ENCODE assay signal across 20 cellular contexts in genomic region chr6:150992682-150993081, GRCh38.
DNase-seq lines count a peak whose midpoint lies in the region; ATAC-seq and TF ChIP-seq lines count a peak whose summit lies in the region.
"Had no signal": no experiment of that assay in that cellular context is flagged by ENCODE, and none has a peak within 500 bp of the region (broad histone marks: within the 10 kb centered on the region; RNA-seq: fewer than 3 reads in every experiment).

No MANE protein-coding gene starts in this region.

- H3K27me3 ChIP-seq in H9 (ENCODE audit: insufficient read depth, low read length) = no peaks in the 10 kb centered on the region
- H3K27me3 ChIP-seq in osteoblast (ENCODE audit: insufficient read depth, low read length) = no peaks in the 10 kb centered on the region

- no peaks in the 10 kb centered on the region for H3K23me2 ChIP-seq in H9 (ENCODE audit: insufficient read length, low read depth, low read length, poor library complexity, severe bottlenecking)

- H3K79me2 ChIP-seq in H9 (ENCODE audit: insufficient read depth, low read length) = no peaks in the 10 kb centered on the region
- no peaks in the 10 kb centered on the region for H3K79me2 ChIP-seq in osteoblast (ENCODE audit: insufficient read depth, low read length)

- peaks cover 13 to 41% (median 13%) of the 10 kb centered on the region in 3 experiments; a peak in 6 of 7 replicates for H3K36me3 Mint-ChIP-seq in H9 (ENCODE audit: insufficient read depth in 1 of 3, low read depth in 3 of 3)

- H2BK15ac ChIP-seq in H9 (ENCODE audit: low read depth, low read length) = no peak overlapping the region

- H3K36me3 ChIP-seq in osteoblast (ENCODE audit: insufficient read depth, low read length) = peaks cover 24% of the 10 kb centered on the region

- H3K27ac ChIP-seq in H9 (ENCODE audit: insufficient read length, low read depth, low read length) (no peak overlapping the region), osteoblast (ENCODE audit: low read depth, low read length) (peak overlapping the region; percentile 29)

- H3K4me3 ChIP-seq in osteoblast (ENCODE audit: insufficient read depth, low read length) = no peak overlapping the region
- H3K4me3 ChIP-seq: HAP-1 had no signal

- H3K56ac ChIP-seq in H9 (ENCODE audit: insufficient read length, low read depth, low read length) = no peak overlapping the region

- H3K9ac ChIP-seq in H9 (ENCODE audit: extremely low read depth, insufficient read length, low read length) = no peak overlapping the region

- DNase-seq in DMS79 treated with DMSO at 0.1 percent for 48 hours (lab: John Stamatoyannopoulos, UW) (peak; percentile 82), H9 (no peak), fibroblast of gingiva (ENCODE audit: low read depth) (peak; percentile 46), osteoblast (ENCODE audit: insufficient read length, low spot score, missing footprints) (peak; percentile 79), DMS153 (lab: John Stamatoyannopoulos, UW) (no peak), NCI-H526 treated with DMSO at 0.1 percent for 48 hours (lab: John Stamatoyannopoulos, UW) (no peak)
- DNase-seq: GF-D8, MM.1S, NCI-H1092, NCI-H2081, NCI-H510A treated with DMSO at 0.1 percent for 48 hours, NCI-H82, OCI-M1, RPMI8226, SIG-M5, T-helper 1 cell had no signal

- H3K79me1 ChIP-seq in H9 (ENCODE audit: insufficient read depth, low read depth, low read length, poor library complexity, severe bottlenecking) = no peaks in the 10 kb centered on the region

- H4K91ac ChIP-seq in H9 (ENCODE audit: insufficient read length, low read depth, low read length) = no peak overlapping the region

- H4K8ac ChIP-seq in H9 (replicated peaks; ENCODE audit: insufficient read length, low read depth, low read length) = no peak overlapping the region

- H3K4me2 ChIP-seq in H9 (ENCODE audit: insufficient read depth, insufficient read length, low read length) (no peak overlapping the region), osteoblast (ENCODE audit: insufficient read depth, low read length) (peak overlapping the region; percentile 28)

- no CpG with 5 or more reads among the region's 5 CpGs for WGBS in H9 (ENCODE audit: extremely low coverage, insufficient read length, low lambda C conversion rate)

- no peak for ATAC-seq in GM21737 (IDR thresholded peaks at IDR 0.05; ENCODE audit: unreplicated experiment)
- ATAC-seq in SK-N-SH treated with all-trans-retinoic acid at 6 μM for 48 hours = no peak

- H2BK120ac ChIP-seq in H9 (ENCODE audit: low read depth, low read length, poor library complexity, severe bottlenecking) = no peak overlapping the region

- H3K9me3 Mint-ChIP-seq in H9 = no peaks in the 10 kb centered on the region

- no peak overlapping the region for H2AK5ac ChIP-seq in H9 (ENCODE audit: insufficient read length, low read length)

- no peak overlapping the region for H3K14ac ChIP-seq in H9 (ENCODE audit: insufficient read depth, low read length)

- H3T11ph ChIP-seq in H9 (ENCODE audit: low read length) = no peak overlapping the region

- peaks cover 9 to 10% of the 10 kb centered on the region in 2 experiments for H3K4me1 Mint-ChIP-seq in H9
- H3K4me1 Mint-ChIP-seq: B cell had no signal

- no peak overlapping the region for H3K4ac ChIP-seq in H9 (ENCODE audit: low read depth, low read length)

- H3K9me3 ChIP-seq in H9 (ENCODE audit: control insufficient read depth, low read depth, low read length) (no peaks in the 10 kb centered on the region), osteoblast (ENCODE audit: low read depth, low read length) (no peaks in the 10 kb centered on the region)
- H3K9me3 ChIP-seq: HAP-1 had no signal

- H3K18ac ChIP-seq in H9 (ENCODE audit: insufficient read length, low read depth, low read length) = no peak overlapping the region

- H2BK20ac ChIP-seq in H9 (ENCODE audit: low read depth, low read length, poor library complexity, severe bottlenecking) = no peak overlapping the region

- H3K27me3 Mint-ChIP-seq in H9 (ENCODE audit: low read depth) = no peaks in the 10 kb centered on the region
- H3K27me3 Mint-ChIP-seq: B cell had no signal

- TF ChIP-seq CTCF in H9 (conservative IDR thresholded peaks at IDR 0.05) (no peak), osteoblast (IDR thresholded peaks at IDR 0.05; ENCODE audit: extremely low read depth, low read depth, low read length) (no peak)

- H2BK5ac ChIP-seq in H9 (ENCODE audit: insufficient read length, low read length) = no peak overlapping the region

- no peak overlapping the region for H3K23ac ChIP-seq in H9 (ENCODE audit: insufficient read length, low read depth, low read length)

- H4K5ac ChIP-seq in H9 (ENCODE audit: insufficient read length, low read depth, low read length) = no peak overlapping the region

- H2BK12ac ChIP-seq in H9 (ENCODE audit: insufficient read length, low read depth, low read length) = no peak overlapping the region

- H4K20me1 ChIP-seq in H9 (ENCODE audit: control insufficient read depth, insufficient read depth, insufficient read length) (no peaks in the 10 kb centered on the region), osteoblast (ENCODE audit: insufficient read depth, low read length) (no peaks in the 10 kb centered on the region)

- H3K4me1 ChIP-seq in H9 (ENCODE audit: insufficient read depth, low read length) = no peaks in the 10 kb centered on the region
- peaks cover 9% of the 10 kb centered on the region for H3K4me1 ChIP-seq in osteoblast (ENCODE audit: insufficient read depth, low read length)
- H3K4me1 ChIP-seq: HAP-1 had no signal

- H2AFZ ChIP-seq in H9 (ENCODE audit: low read length) (no peak overlapping the region), osteoblast (ENCODE audit: low read length) (no peak overlapping the region)

- no peak overlapping the region for H3K4me3 Mint-ChIP-seq in H9
- H3K4me3 Mint-ChIP-seq: B cell had no signal

- H3K27ac Mint-ChIP-seq in H9 = peak overlapping the region in 2 of 3 experiments; percentile 6 to 72; a peak in 3 of 7 replicates
- H3K27ac Mint-ChIP-seq: B cell had no signal

TF ChIP-seq in SK-N-SH treated with all-trans-retinoic acid at 6 μM for 48 hours, 23 proteins besides CTCF, POLR2A, EP300 and RAD21:
- no peak for TF ChIP-seq ZFP30 (CRISPR knock-in tag; IDR thresholded peaks at IDR 0.05)
- no peak for TF ChIP-seq ZFP3 (CRISPR knock-in tag; IDR thresholded peaks at IDR 0.05)
- no peak for TF ChIP-seq ARNTL (CRISPR knock-in tag; IDR thresholded peaks at IDR 0.05; ENCODE audit: borderline replicate concordance, low read depth)
- no peak for TF ChIP-seq BACH2 (CRISPR knock-in tag; IDR thresholded peaks at IDR 0.05; ENCODE audit: borderline replicate concordance)
- TF ChIP-seq CSDC2 (CRISPR knock-in tag; IDR thresholded peaks at IDR 0.05) = no peak
- no peak for TF ChIP-seq GLIS3 (CRISPR knock-in tag; IDR thresholded peaks at IDR 0.05)
- no peak for TF ChIP-seq POU6F1 (CRISPR knock-in tag; IDR thresholded peaks at IDR 0.05; ENCODE audit: borderline replicate concordance, low read depth)
- TF ChIP-seq ESRRG (CRISPR knock-in tag; IDR thresholded peaks at IDR 0.05) = no peak
- no peak for TF ChIP-seq TOX (CRISPR knock-in tag; IDR thresholded peaks at IDR 0.05; ENCODE audit: borderline replicate concordance)
- TF ChIP-seq ZNF565 (CRISPR knock-in tag; conservative IDR thresholded peaks at IDR 0.05; ENCODE audit: low read depth) = no peak
- no peak for TF ChIP-seq SNAI2 (CRISPR knock-in tag; IDR thresholded peaks at IDR 0.05)
- TF ChIP-seq ZNF70 (CRISPR knock-in tag; IDR thresholded peaks at IDR 0.05) = no peak
- TF ChIP-seq ISL1 (CRISPR knock-in tag; IDR thresholded peaks at IDR 0.05) = no peak
- TF ChIP-seq CSRNP3 (CRISPR knock-in tag; IDR thresholded peaks at IDR 0.05) = no peak
- no peak for TF ChIP-seq OSR1 (CRISPR knock-in tag; IDR thresholded peaks at IDR 0.05)
- TF ChIP-seq ZC3H10 (CRISPR knock-in tag; IDR thresholded peaks at IDR 0.05) = no peak
- no peak for TF ChIP-seq TCF4 (CRISPR knock-in tag; IDR thresholded peaks at IDR 0.05; ENCODE audit: borderline replicate concordance)
- TF ChIP-seq ZNF8 (CRISPR knock-in tag; IDR thresholded peaks at IDR 0.05) = no peak
- TF ChIP-seq RARB (CRISPR knock-in tag; IDR thresholded peaks at IDR 0.05) = no peak
TF ChIP-seq in SK-N-SH treated with all-trans-retinoic acid at 6 μM for 48 hours: peak in this region for 0.

Comparison
In these comparisons a context has a peak if more than half of its experiments do, and no peak if none do; other contexts are left out.
1. DNase-seq: peak in DMS79 treated with DMSO at 0.1 percent for 48 hours (single experiment), fibroblast of gingiva (single experiment) and osteoblast (single experiment); none in H9 (single experiment), DMS153 (single experiment) and NCI-H526 treated with DMSO at 0.1 percent for 48 hours (single experiment).